Comparison of ENCODE assay signal across 14 cellular contexts in genomic region chr1:43056460-43056859, GRCh38.
"Had no signal": no experiment of that assay in that cellular context is flagged by ENCODE, and none has a peak within 500 bp of the region (broad histone marks: within the 10 kb centered on the region; RNA-seq: fewer than 3 reads in every experiment).

No MANE protein-coding gene starts in this region.

- H3K27me3 ChIP-seq: upper lobe of right lung had no signal

- H3K9me3 ChIP-seq: gastrocnemius medialis, heart left ventricle, upper lobe of right lung had no signal

- H3K36me3 ChIP-seq: gastrocnemius medialis, heart left ventricle, upper lobe of right lung had no signal

- H3K4me1 ChIP-seq: gastrocnemius medialis had no signal

- ATAC-seq: activated CD8-positive, alpha-beta T cell treated with anti-CD3 and anti-CD28 coated beads, Interleukin-2, amount 10 ng/mL, durations not matched to agents 7 days and 5 days; gastrocnemius medialis; heart left ventricle; naive thymus-derived CD4-positive, alpha-beta T cell; stimulated activated naive CD8-positive, alpha-beta T cell treated with anti-CD3 and anti-CD28 coated beads, Interleukin-15, amount 100 ng/mL, for 72 hours; upper lobe of right lung had no signal

- DNase-seq: activated CD4-positive, alpha-beta T cell treated with anti-CD3 and anti-CD28 coated beads for 48 hours; activated CD8-positive, alpha-beta T cell treated with anti-CD3 and anti-CD28 coated beads, Interleukin-2, amount 10 ng/mL, durations not matched to agents 7 days and 5 days; anterior cingulate cortex; cerebellar nuclear complex; effector CD8-positive, alpha-beta T cell; gastrocnemius medialis; heart left ventricle; naive thymus-derived CD4-positive, alpha-beta T cell; nucleus accumbens; small intestine; stimulated activated naive CD8-positive, alpha-beta T cell treated with anti-CD3 and anti-CD28 coated beads, Interleukin-15, amount 100 ng/mL, for 72 hours; T-helper 2 cell; upper lobe of right lung had no signal

- H3K4me3 ChIP-seq: gastrocnemius medialis, heart left ventricle, lung, upper lobe of right lung had no signal

- FAIRE-seq: small intestine had no signal

- H3K27ac ChIP-seq: gastrocnemius medialis, heart left ventricle had no signal
